20 cellular contexts compared by ENCODE assay signal in genomic region chr2:237405006-237405559, GRCh38. TPM values are rescaled to one million over a fixed set of nuclear protein-coding genes. Genes with fewer than 3 reads are reported as not detected.
DNase-seq lines count a peak whose midpoint lies in the region; ATAC-seq and TF ChIP-seq lines count a peak whose summit lies in the region.
"Had no signal": no experiment of that assay in that cellular context is flagged by ENCODE, and none has a peak within 500 bp of the region (broad histone marks: within the 10 kb centered on the region; RNA-seq: fewer than 3 reads in every experiment).

No MANE protein-coding gene starts in this region.

- H3K4me3 ChIP-seq in left ventricle myocardium inferior = peak overlapping the region; percentile 3
- peak overlapping the region; percentile 3 to 11 for H3K4me3 ChIP-seq in vagina
- H3K4me3 ChIP-seq in left lung = no peak overlapping the region
- no peak overlapping the region for H3K4me3 ChIP-seq in Karpas-422 (ENCODE audit: low read length)
- H3K4me3 ChIP-seq: A549, coronary artery, upper lobe of left lung had no signal

- H2AFZ ChIP-seq in Karpas-422 (ENCODE audit: low read length) = no peak overlapping the region

- H3K36me3 ChIP-seq in left ventricle myocardium inferior (no peaks in the 10 kb centered on the region), vagina (no peaks in the 10 kb centered on the region), left lung (no peaks in the 10 kb centered on the region), Karpas-422 (ENCODE audit: insufficient read depth, low read length) (no peaks in the 10 kb centered on the region)
- H3K36me3 ChIP-seq: upper lobe of left lung had no signal

- H3K4me2 ChIP-seq in Karpas-422 (ENCODE audit: low read depth, low read length, poor library complexity, severe bottlenecking) = no peak overlapping the region
- H3K4me2 ChIP-seq: A549 had no signal

- no peaks in the 10 kb centered on the region for H3K9me3 ChIP-seq in left ventricle myocardium inferior (replicated peaks)
- no peaks in the 10 kb centered on the region for H3K9me3 ChIP-seq in vagina
- no peaks in the 10 kb centered on the region for H3K9me3 ChIP-seq in left lung
- H3K9me3 ChIP-seq in Karpas-422 (ENCODE audit: low read length) = no peaks in the 10 kb centered on the region
- H3K9me3 ChIP-seq: upper lobe of left lung had no signal

- H3K4me1 ChIP-seq in left ventricle myocardium inferior = peaks cover 68% of the 10 kb centered on the region
- H3K4me1 ChIP-seq in vagina = peaks cover 50% of the 10 kb centered on the region
- peaks cover 0 to 5% of the 10 kb centered on the region in 2 donors for H3K4me1 ChIP-seq in left lung
- no peaks in the 10 kb centered on the region for H3K4me1 ChIP-seq in Karpas-422 (ENCODE audit: low read length)
- H3K4me1 ChIP-seq: A549 had no signal

- no peaks in the 10 kb centered on the region for H4K20me1 ChIP-seq in Karpas-422 (ENCODE audit: insufficient read depth, low read depth, low read length)

- H3K9me2 ChIP-seq in Karpas-422 (replicated peaks; ENCODE audit: insufficient read depth, low read length) = no peaks in the 10 kb centered on the region

- intact Hi-C loops in left ventricle myocardium inferior (cut with micrococcal nuclease) (loop anchor here (10.0 kb wide), 1 partner anchor 250 kb away; no protein-coding TSS in a partner anchor), Right ventricle myocardium inferior (cut with DNase I) (no loop called here), sciatic nerve (cut with DNase I) (no loop called here), vagina (cut with DNase I) (no loop called here), left lung (cut with DNase I) (no loop called here)

- TF ChIP-seq POLR2A in vagina (IDR thresholded peaks at IDR 0.05) = no peak

- no peak for DNase-seq in left ventricle myocardium inferior
- no peak for DNase-seq in Right ventricle myocardium inferior (ENCODE audit: missing footprints)
- DNase-seq in fibroblast of gingiva (ENCODE audit: low read depth) = peak; percentile 70
- DNase-seq in sciatic nerve (ENCODE audit: low spot score) = no peak
- peak in 1 of 2 donors; percentile 82 for DNase-seq in vagina (ENCODE audit: extremely low spot score in 2 of 2)
- DNase-seq in left lung = no peak
- DNase-seq in Karpas-422 = no peak
- DNase-seq: activated CD4-positive, alpha-beta memory T cell treated with anti-CD3 and anti-CD28 coated beads for 36 hours; activated naive CD4-positive, alpha-beta T cell treated with anti-CD3 and anti-CD28 coated beads, Interleukin-2, amount 10 ng/mL, durations not matched to agents 7 days and 5 days; activated T-cell treated with anti-CD3 and anti-CD28 coated beads for 4 hours; C1 segment of cervical spinal cord; NCI-H1417 treated with DMSO at 0.1 percent for 48 hours; NCI-H2171 treated with DMSO at 0.1 percent for 48 hours; NCI-H774; T-helper 2 cell; upper lobe of left lung had no signal

- H3K27me3 ChIP-seq in left ventricle myocardium inferior (ENCODE audit: low read depth) (peaks cover 5% of the 10 kb centered on the region), vagina (no peaks in the 10 kb centered on the region), left lung (peaks cover 0 to 9% of the 10 kb centered on the region in 2 donors), Karpas-422 (ENCODE audit: low read length) (no peaks in the 10 kb centered on the region)
- H3K27me3 ChIP-seq: upper lobe of left lung had no signal

- no peaks in the 10 kb centered on the region for H3K79me2 ChIP-seq in Karpas-422 (ENCODE audit: low read length)

- no peak for ATAC-seq in Right ventricle myocardium inferior
- peak; percentile 5 for ATAC-seq in sciatic nerve
- no peak for ATAC-seq in HG03025 (IDR thresholded peaks at IDR 0.05; ENCODE audit: low FRiP score, unreplicated experiment)
- ATAC-seq in left lung = no peak
- ATAC-seq: A549; stimulated activated memory B cell treated with anti-CD40 and anti-IgM and Interleukin-4, amounts not matched to agents 10 μg/mL and 1 μg/mL and 100 μg/mL, for 72 hours had no signal

- no peak overlapping the region for H3K9ac ChIP-seq in Karpas-422 (ENCODE audit: low read length)

- H3K27ac ChIP-seq in left ventricle myocardium inferior (replicated peaks) (peak overlapping the region; percentile 82), vagina (peak overlapping the region; percentile 98), left lung (peak overlapping the region in 1 of 2 donors; percentile 37), Karpas-422 (ENCODE audit: low read length) (no peak overlapping the region)
- H3K27ac ChIP-seq: A549 had no signal

- TF ChIP-seq CTCF in left ventricle myocardium inferior (IDR thresholded peaks at IDR 0.05; ENCODE audit: borderline replicate concordance) (no peak), vagina (IDR thresholded peaks at IDR 0.05) (no peak), left lung (IDR thresholded peaks at IDR 0.05) (no peak)

RNA-seq across cellular contexts. Expression of gene COL6A3, which starts 8.9 kb away (rescaled TPM):
- total RNA-seq in left ventricle myocardium inferior = 57.1 TPM
- total RNA-seq in Right ventricle myocardium inferior = 84.5 TPM
- 198 TPM for total RNA-seq in sciatic nerve
- total RNA-seq in vagina = 315 TPM
- total RNA-seq in left lung = 100 to 1,000 TPM; 598 to 868 TPM
- total RNA-seq in Karpas-422 (2014; rRNA removed; shearing (Covaris generic); ENCODE audit: low replicate concordance) = 0.07 TPM in 1 of 2 replicates, not detected in the other

Comparison
In these comparisons a context has a peak if more than half of its experiments do, and no peak if none do; other contexts are left out.
1. H3K4me3 ChIP-seq: peak in left ventricle myocardium inferior (single experiment) and vagina (2 of 2); none in left lung (0 of 2) and Karpas-422 (single experiment).
2. RNA of gene COL6A3, which starts 8.9 kb away (total RNA-seq): 598 to 868 TPM in left lung, 315 TPM in vagina (single experiment), 198 TPM in sciatic nerve (single experiment), 84.5 TPM in Right ventricle myocardium inferior (single experiment) and 57.1 TPM in left ventricle myocardium inferior (single experiment); 0.07 TPM in Karpas-422; every median in the first group is over 10 times any median in the second.